8 cellular contexts compared by ENCODE assay signal in the genomic region with DNA sequence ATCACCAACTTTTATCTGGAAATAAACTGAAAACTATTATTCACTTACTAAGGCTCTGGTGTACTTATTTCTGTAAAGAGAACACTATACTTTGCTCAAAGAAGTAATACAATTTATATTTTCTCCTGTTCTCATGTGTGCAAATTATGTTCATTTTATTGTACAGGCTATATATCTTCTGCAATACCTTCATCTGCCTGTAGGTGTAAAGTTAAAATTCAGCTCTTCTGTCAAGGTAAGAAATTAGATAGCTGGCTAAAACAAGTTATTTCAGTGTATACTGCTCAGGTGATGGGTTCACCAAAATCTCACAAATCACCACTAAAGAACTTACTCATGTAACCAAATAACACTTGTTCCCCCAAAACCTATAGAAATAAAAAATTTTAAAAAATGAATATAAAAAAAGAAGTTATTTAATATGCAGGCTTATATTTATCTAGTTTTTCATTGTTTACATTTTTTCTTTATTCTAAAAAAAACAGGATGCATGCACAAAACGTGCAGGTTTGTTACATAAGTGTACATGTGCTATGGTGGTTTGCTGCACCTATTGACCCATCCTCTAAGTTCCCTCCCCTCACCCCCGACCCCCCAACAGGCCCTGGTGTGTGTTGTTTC.
A peak's percentile ranks its signal among the peaks of the same experiment; 100 is the strongest.
DNase-seq lines count a peak whose midpoint lies in the region; ATAC-seq and TF ChIP-seq lines count a peak whose summit lies in the region.

No MANE protein-coding gene starts in this region.

- no peaks in the 10 kb centered on the region for H3K36me3 Mint-ChIP-seq in stimulated activated memory B cell treated with anti-CD40 and anti-IgM and Interleukin-4, amounts not matched to agents 10 μg/mL and 1 μg/mL and 100 μg/mL, for 72 hours

- no peaks in the 10 kb centered on the region for H3K27me3 Mint-ChIP-seq in stimulated activated memory B cell treated with anti-CD40 and anti-IgM and Interleukin-4, amounts not matched to agents 10 μg/mL and 1 μg/mL and 100 μg/mL, for 72 hours

- no peaks in the 10 kb centered on the region for H3K4me1 Mint-ChIP-seq in stimulated activated memory B cell treated with anti-CD40 and anti-IgM and Interleukin-4, amounts not matched to agents 10 μg/mL and 1 μg/mL and 100 μg/mL, for 72 hours

- intact Hi-C loops in left cardiac atrium (cut with DNase I): no loop called here

- peak; percentile 84 for ATAC-seq in GM19395 (IDR thresholded peaks at IDR 0.05; ENCODE audit: unreplicated experiment)
- ATAC-seq in stimulated activated memory B cell treated with anti-CD40 and anti-IgM and Interleukin-4, amounts not matched to agents 10 μg/mL and 1 μg/mL and 100 μg/mL, for 72 hours: no peak
- no peak for ATAC-seq in left cardiac atrium

- no peak for TF ChIP-seq POLR2A in erythroblast (IDR thresholded peaks at IDR 0.05; ENCODE audit: low read length)

- DNase-seq in CD1c-positive myeloid dendritic cell (ENCODE audit: extremely low spot score) (peak; percentile 27), LNCaP clone FGC (ENCODE audit: low read depth) (no peak), erythroblast (lab: John Stamatoyannopoulos, UW) (peak; percentile 28 to 29), epidermal melanocyte (ENCODE audit: insufficient read length, low spot score) (no peak), left cardiac atrium (no peak), NCI-H446 treated with DMSO at 0.1 percent for 48 hours (lab: John Stamatoyannopoulos, UW) (no peak)

- no peak overlapping the region for H3K27ac Mint-ChIP-seq in stimulated activated memory B cell treated with anti-CD40 and anti-IgM and Interleukin-4, amounts not matched to agents 10 μg/mL and 1 μg/mL and 100 μg/mL, for 72 hours

- TF ChIP-seq CTCF in LNCaP clone FGC (IDR thresholded peaks at IDR 0.05; ENCODE audit: control insufficient read depth, extremely low read depth, insufficient read depth): peak; percentile 38

- peaks cover 4% of the 10 kb centered on the region for H3K9me3 Mint-ChIP-seq in stimulated activated memory B cell treated with anti-CD40 and anti-IgM and Interleukin-4, amounts not matched to agents 10 μg/mL and 1 μg/mL and 100 μg/mL, for 72 hours

- no peak overlapping the region for H3K4me3 ChIP-seq in LNCaP clone FGC (ENCODE audit: low read depth, low read length)

- H3K4me3 Mint-ChIP-seq in stimulated activated memory B cell treated with anti-CD40 and anti-IgM and Interleukin-4, amounts not matched to agents 10 μg/mL and 1 μg/mL and 100 μg/mL, for 72 hours: no peak overlapping the region

Comparison
In these comparisons a context has a peak if more than half of its experiments do, and no peak if none do; other contexts are left out.
1. DNase-seq: peak in CD1c-positive myeloid dendritic cell (single experiment) and erythroblast (2 of 2); none in LNCaP clone FGC (single experiment), epidermal melanocyte (single experiment), left cardiac atrium (single experiment) and NCI-H446 treated with DMSO at 0.1 percent for 48 hours (single experiment).